8 cellular contexts compared by ENCODE assay signal in the genomic region with DNA sequence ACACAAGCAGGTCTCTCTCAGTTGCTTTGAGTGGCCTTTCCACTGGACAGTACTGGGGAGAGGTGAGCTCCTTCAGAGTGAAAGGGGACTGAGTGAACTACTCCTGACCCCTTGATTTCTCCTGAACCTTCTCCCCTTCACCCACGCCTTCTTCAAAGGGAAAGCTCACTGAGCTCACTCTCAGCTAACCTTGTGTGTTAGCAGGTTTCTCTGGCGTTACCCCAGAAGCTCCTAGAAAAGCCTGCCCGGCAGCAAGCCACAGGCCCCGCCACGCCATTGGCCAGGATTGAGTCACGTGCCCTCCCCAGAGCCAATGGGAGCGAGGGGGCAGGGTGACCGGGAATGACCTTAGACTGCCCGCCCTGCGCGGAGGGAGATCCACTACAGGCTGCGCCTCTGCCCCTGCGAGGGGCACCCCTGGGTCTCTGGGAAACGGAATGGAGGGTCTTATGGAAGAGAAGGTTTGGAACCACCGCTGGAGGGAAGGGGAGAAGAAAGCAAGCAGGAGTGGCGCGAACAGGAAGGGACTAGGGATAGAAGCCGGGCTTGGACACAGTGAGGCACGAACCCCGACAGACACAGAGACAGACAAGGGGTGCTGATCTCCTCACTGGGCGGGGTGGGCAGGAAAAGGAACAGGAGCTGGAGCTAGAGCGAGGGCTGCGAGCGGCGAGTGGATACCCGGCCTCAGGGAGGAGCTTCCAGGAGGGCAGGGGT. TPM values are rescaled to one million over a fixed set of nuclear protein-coding genes. Genes with fewer than 3 reads are reported as not detected.
DNase-seq lines count a peak whose midpoint lies in the region; ATAC-seq and TF ChIP-seq lines count a peak whose summit lies in the region.

No MANE protein-coding gene starts in this region.

- H2AFZ ChIP-seq in DND-41 (ENCODE audit: low read depth, low read length) (peak overlapping the region; percentile 95), KMS-11 (ENCODE audit: low read depth) (no peak overlapping the region), parathyroid adenoma (peak overlapping the region; percentile 61)

- peaks cover 14% of the 10 kb centered on the region for H3K4me1 Mint-ChIP-seq in activated naive CD8-positive, alpha-beta T cell treated with anti-CD3 and anti-CD28 coated beads, Interleukin-2, amount 10 ng/mL, durations not matched to agents 7 days and 5 days

- H4K20me1 ChIP-seq in DND-41 (ENCODE audit: insufficient read depth, low read length), result no peaks in the 10 kb centered on the region
- no peaks in the 10 kb centered on the region for H4K20me1 ChIP-seq in KMS-11 (ENCODE audit: insufficient read depth)

- H3K27me3 Mint-ChIP-seq in activated naive CD8-positive, alpha-beta T cell treated with anti-CD3 and anti-CD28 coated beads, Interleukin-2, amount 10 ng/mL, durations not matched to agents 7 days and 5 days, result no peaks in the 10 kb centered on the region

- POLR2A ChIA-PET in activated naive CD8-positive, alpha-beta T cell treated with anti-CD3 and anti-CD28 coated beads, Interleukin-2, amount 10 ng/mL, durations not matched to agents 7 days and 5 days (lab: Charles Lee), result interaction anchor here (0.6 to 4.0 kb wide), 10 partner anchors 14 to 220 kb away, joined by 3 to 49 read pairs (median 4); partner anchors contain the start of genes ARID3B, CLK3 and UBL7

- peak; percentile 97 for ATAC-seq in DND-41 (ENCODE audit: insufficient read depth, low read depth)
- peak; percentile 93 for ATAC-seq in GM21619 (IDR thresholded peaks at IDR 0.05; ENCODE audit: unreplicated experiment)
- peak; percentile 96 for ATAC-seq in activated naive CD8-positive, alpha-beta T cell treated with anti-CD3 and anti-CD28 coated beads, Interleukin-2, amount 10 ng/mL, durations not matched to agents 7 days and 5 days (ENCODE audit: low read depth)

- intact Hi-C loops in head of caudate nucleus (cut with DNase I), result no loop called here
- intact Hi-C loops in thyroid gland (cut with DNase I), result no loop called here

- peaks cover 4% of the 10 kb centered on the region for H3K36me3 Mint-ChIP-seq in activated naive CD8-positive, alpha-beta T cell treated with anti-CD3 and anti-CD28 coated beads, Interleukin-2, amount 10 ng/mL, durations not matched to agents 7 days and 5 days

- peak overlapping the region; percentile 95 for H3K27ac Mint-ChIP-seq in activated naive CD8-positive, alpha-beta T cell treated with anti-CD3 and anti-CD28 coated beads, Interleukin-2, amount 10 ng/mL, durations not matched to agents 7 days and 5 days

- H3K4me3 Mint-ChIP-seq in activated naive CD8-positive, alpha-beta T cell treated with anti-CD3 and anti-CD28 coated beads, Interleukin-2, amount 10 ng/mL, durations not matched to agents 7 days and 5 days, result peak overlapping the region; percentile 96

- TF ChIP-seq CTCF in DND-41 (IDR thresholded peaks at IDR 0.05; ENCODE audit: borderline replicate concordance, extremely low read depth, low read length, poor library complexity, severe bottlenecking) (no peak), KMS-11 (conservative IDR thresholded peaks at IDR 0.05; ENCODE audit: low read depth, low read length) (no peak), parathyroid adenoma (IDR thresholded peaks at IDR 0.05) (no peak), thyroid gland (IDR thresholded peaks at IDR 0.05) (no peak)

- H3K9me3 Mint-ChIP-seq in activated naive CD8-positive, alpha-beta T cell treated with anti-CD3 and anti-CD28 coated beads, Interleukin-2, amount 10 ng/mL, durations not matched to agents 7 days and 5 days, result no peaks in the 10 kb centered on the region

- H3K27me3 ChIP-seq in DND-41 (ENCODE audit: insufficient read depth, low read length, poor library complexity) (no peaks in the 10 kb centered on the region), KMS-11 (ENCODE audit: insufficient read depth, low read depth) (no peaks in the 10 kb centered on the region), parathyroid adenoma (ENCODE audit: control insufficient read depth, insufficient read depth, low read length) (no peaks in the 10 kb centered on the region), thyroid gland (no peaks in the 10 kb centered on the region)

- peak; percentile 86 for DNase-seq in DND-41
- DNase-seq in SKM-1 treated with dmso at 0.1 percent for 144 hours (lab: John Stamatoyannopoulos, UW; ENCODE audit: unreplicated experiment), result peak; percentile 94
- DNase-seq in activated naive CD8-positive, alpha-beta T cell treated with anti-CD3 and anti-CD28 coated beads, Interleukin-2, amount 10 ng/mL, durations not matched to agents 7 days and 5 days, result peak; percentile 90
- DNase-seq in head of caudate nucleus, result peak; percentile 85 to 98 (median 95)
- peak; percentile 97 to 98 for DNase-seq in thyroid gland

- H3K4me3 ChIP-seq in DND-41 (ENCODE audit: low read depth in 1 of 2, low read length in 2 of 2) (peak overlapping the region; percentile 26 to 82; a peak in 3 of 4 replicates), KMS-11 (IDR thresholded peaks at IDR 0.05; ENCODE audit: insufficient read depth, low read depth, low read length) (no peak overlapping the region), parathyroid adenoma (ENCODE audit: low read depth, low read length) (peak overlapping the region; percentile 70), thyroid gland (replicated peaks in 1 of 3) (peak overlapping the region in 2 of 3 donors; percentile 45 to 48)

- H3K4me2 ChIP-seq in DND-41 (ENCODE audit: insufficient read depth, low read length) (peak overlapping the region; percentile 80), KMS-11 (peak overlapping the region; percentile 33; the same call in 1 of the 2 replicates), parathyroid adenoma (ENCODE audit: low read length) (peak overlapping the region; percentile 88)

- 0 out of 2 replicates have a peak, but pooled peaks cover 4% of the 10 kb centered on the region for H3K79me2 ChIP-seq in DND-41 (ENCODE audit: insufficient read depth, low read length)
- no peaks in the 10 kb centered on the region for H3K79me2 ChIP-seq in KMS-11 (ENCODE audit: insufficient read depth, low read depth)
- H3K79me2 ChIP-seq in parathyroid adenoma, result no peaks in the 10 kb centered on the region

- peak overlapping the region; percentile 74 for H3K9ac ChIP-seq in DND-41 (ENCODE audit: low read depth, low read length)
- peak overlapping the region; percentile 51; the same call in 1 of the 2 replicates for H3K9ac ChIP-seq in KMS-11
- H3K9ac ChIP-seq in parathyroid adenoma, result peak overlapping the region; percentile 37

- H3K27ac ChIP-seq in DND-41 (ENCODE audit: low read length) (peak overlapping the region; percentile 88), KMS-11 (peak overlapping the region; percentile 18; the same call in 1 of the 2 replicates), parathyroid adenoma (peak overlapping the region; percentile 69), thyroid gland (peak overlapping the region; percentile 73 to 93 (median 76))

- TF ChIP-seq POLR2A in thyroid gland (IDR thresholded peaks at IDR 0.05), result peak in 1 of 2 donors; percentile 97

- H3K4me1 ChIP-seq in DND-41 (ENCODE audit: insufficient read depth, low read length) (peaks cover 18% of the 10 kb centered on the region), KMS-11 (ENCODE audit: low read depth, poor library complexity, severe bottlenecking) (no peaks in the 10 kb centered on the region), parathyroid adenoma (peaks cover 2% of the 10 kb centered on the region), thyroid gland (peaks cover 15 to 24% of the 10 kb centered on the region in 2 donors)

- H3K9me3 ChIP-seq in DND-41 (ENCODE audit: insufficient read depth, low read length, severe bottlenecking) (no peaks in the 10 kb centered on the region), parathyroid adenoma (ENCODE audit: control insufficient read depth, low read length) (no peaks in the 10 kb centered on the region), thyroid gland (no peaks in the 10 kb centered on the region)

- 0 to 4% methylated on average over 23 to 26 of the region's 26 CpGs for WGBS in thyroid gland, 2 donors

- H3K36me3 ChIP-seq in DND-41 (ENCODE audit: insufficient read depth, low read length) (peaks cover 2% of the 10 kb centered on the region; the same call in 1 of the 2 replicates), KMS-11 (ENCODE audit: insufficient read depth) (no peaks in the 10 kb centered on the region), parathyroid adenoma (ENCODE audit: control insufficient read depth, insufficient read depth, low read length) (no peaks in the 10 kb centered on the region), thyroid gland (no peaks in the 10 kb centered on the region)

RNA-seq across cellular contexts. Expression of gene CLK3, which starts 17.4 kb away (rescaled TPM):
- 100 to 1,000 TPM; 134 to 148 TPM for total RNA-seq in activated naive CD8-positive, alpha-beta T cell treated with anti-CD3 and anti-CD28 coated beads, Interleukin-2, amount 10 ng/mL, durations not matched to agents 7 days and 5 days
- total RNA-seq in thyroid gland, result 100 to 1,000 TPM in 3 of 4 donors, 10 to 100 TPM in 1; 91.9 to 156 (median 120) TPM

RNA-seq across cellular contexts. Expression of gene ARID3B, which starts 57.3 kb away (rescaled TPM):
- total RNA-seq in activated naive CD8-positive, alpha-beta T cell treated with anti-CD3 and anti-CD28 coated beads, Interleukin-2, amount 10 ng/mL, durations not matched to agents 7 days and 5 days, result 10 to 100 TPM; 39.4 to 43.0 TPM
- 1 to 10 TPM; 5.9 to 7.7 (median 6.2) TPM for total RNA-seq in thyroid gland

Comparison
In these comparisons a context has a peak if more than half of its experiments do, and no peak if none do; other contexts are left out.
1. H3K27ac ChIP-seq: peak in every context shown above with its lines; median percentile 88 in DND-41; 76 in thyroid gland; 69 in parathyroid adenoma; 18 in KMS-11.
2. H3K4me2 ChIP-seq: peak in every context shown above with its lines; median percentile 88 in parathyroid adenoma; 80 in DND-41; 33 in KMS-11.
3. RNA of gene ARID3B, which starts 57.3 kb away (total RNA-seq): 39.4 to 43.0 TPM in activated naive CD8-positive, alpha-beta T cell treated with anti-CD3 and anti-CD28 coated beads, Interleukin-2, amount 10 ng/mL, durations not matched to agents 7 days and 5 days; 5.9 to 7.7 TPM in thyroid gland; every median in the first group is over 4 times any median in the second.
4. Peak in every context shown above with its lines, with median percentiles within 50 percentile points of each other: ATAC-seq, DNase-seq and H3K9ac ChIP-seq.